Comparison of ENCODE assay signal across 8 cellular contexts in the genomic region with DNA sequence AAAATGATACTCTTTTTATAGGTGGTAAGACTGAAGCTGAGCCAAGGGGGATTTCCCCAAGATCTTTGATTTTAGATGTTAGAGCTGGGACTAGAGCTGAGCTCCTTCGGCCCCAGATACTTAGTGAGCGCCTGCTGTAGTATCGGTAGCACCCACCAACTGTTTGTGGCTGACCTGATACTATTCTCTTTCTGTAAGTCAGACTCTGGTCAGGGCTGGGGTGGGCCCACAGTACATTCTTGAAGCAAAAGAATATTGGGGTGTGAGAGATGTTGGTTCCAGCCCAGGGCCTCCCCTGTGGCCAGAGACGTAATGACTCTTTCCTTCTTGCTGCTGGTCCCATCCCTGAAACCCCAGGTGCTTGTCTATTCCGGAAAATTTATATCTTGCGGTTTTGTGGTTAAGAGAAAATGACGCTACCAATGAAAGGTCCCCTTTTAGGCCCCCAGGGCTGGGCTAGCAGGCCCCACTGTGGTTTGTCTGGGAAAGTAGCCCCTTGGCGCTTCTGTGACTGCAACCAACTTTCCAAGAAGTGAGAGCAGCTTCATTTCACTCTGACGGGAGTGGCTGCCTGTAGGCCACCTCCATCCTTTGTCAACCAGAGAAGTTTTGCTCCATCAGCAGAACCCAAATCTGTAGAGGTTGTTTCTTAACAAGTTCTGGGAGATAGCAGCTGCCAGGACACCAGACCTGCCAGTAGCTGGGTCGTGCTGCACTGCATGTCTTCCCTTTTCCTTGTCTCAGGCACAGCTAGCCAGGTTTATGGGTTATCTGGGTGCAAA.
DNase-seq lines count a peak whose midpoint lies in the region; ATAC-seq and TF ChIP-seq lines count a peak whose summit lies in the region.

No MANE protein-coding gene starts in this region.

- TF ChIP-seq CTCF in vagina (IDR thresholded peaks at IDR 0.05), result no peak

- intact Hi-C loops in vagina (cut with DNase I), result no loop called here

- H3K9me3 ChIP-seq in vagina, result no peaks in the 10 kb centered on the region

- H3K4me1 ChIP-seq in vagina, result peaks cover 55% of the 10 kb centered on the region

- ATAC-seq in GM21360 (IDR thresholded peaks at IDR 0.05; ENCODE audit: unreplicated experiment), result peak; percentile 85
- peak; percentile 75 for ATAC-seq in HG03571 (IDR thresholded peaks at IDR 0.05; ENCODE audit: unreplicated experiment)

- H3K27ac ChIP-seq in vagina, result no peak overlapping the region

- H3K27me3 ChIP-seq in vagina, result no peaks in the 10 kb centered on the region

- no peak for TF ChIP-seq POLR2A in vagina (IDR thresholded peaks at IDR 0.05)

- peak; percentile 91 for DNase-seq in Daoy (ENCODE audit: low read depth)
- DNase-seq in activated CD4-positive, alpha-beta T cell treated with anti-CD3 and anti-CD28 coated beads, Interleukin-2, amount 50 U/mL, for 48 hours, result peak; percentile 77 to 87
- DNase-seq in skeletal muscle cell (ENCODE audit: low read depth), result peak; percentile 34
- no peak for DNase-seq in vagina (ENCODE audit: extremely low spot score in 2 of 2)
- DNase-seq in LoVo (ENCODE audit: low spot score), result no peak
- DNase-seq in NCI-H1092 (lab: John Stamatoyannopoulos, UW), result no peak

- no peak overlapping the region for H3K4me3 ChIP-seq in skeletal muscle cell (ENCODE audit: low read depth, low read length)
- no peak overlapping the region for H3K4me3 ChIP-seq in vagina

- H3K36me3 ChIP-seq in vagina, result no peaks in the 10 kb centered on the region

Comparison
In these comparisons a context has a peak if more than half of its experiments do, and no peak if none do; other contexts are left out.
1. DNase-seq: peak in Daoy (single experiment), activated CD4-positive, alpha-beta T cell treated with anti-CD3 and anti-CD28 coated beads, Interleukin-2, amount 50 U/mL, for 48 hours (2 of 2) and skeletal muscle cell (single experiment); none in vagina (0 of 2), LoVo (single experiment) and NCI-H1092 (single experiment).